1 cellular context compared by ENCODE assay signal in genomic region chr14:103628684-103629502, GRCh38.
TF ChIP-seq lines count a peak whose summit lies in the region.

KLC1 (plus strand) TSS chr14:103629211; CDS start chr14:103654565, 25,354 bp downstream.

TF ChIP-seq in PFSK-1, 5 proteins besides CTCF, POLR2A, EP300 and RAD21:
- TF ChIP-seq REST (IDR thresholded peaks at IDR 0.05; ENCODE audit: insufficient read depth in 1 of 2, low read depth in 2 of 2, low read length in 2 of 2), result no peak
- peak; percentile 60; the same call in 1 of the 2 replicates for TF ChIP-seq POLR2AphosphoS5 (IDR thresholded peaks at IDR 0.05; ENCODE audit: low read depth, low read length)
- peak; percentile 76; the same call in 1 of the 2 replicates for TF ChIP-seq TAF1 (IDR thresholded peaks at IDR 0.05; ENCODE audit: borderline replicate concordance, insufficient read depth, low read length)
- TF ChIP-seq SIN3A (IDR thresholded peaks at IDR 0.05; ENCODE audit: borderline replicate concordance, insufficient read depth, low read length), result no peak
- peak; percentile 8 for TF ChIP-seq FOXP2 (optimal IDR thresholded peaks at IDR 0.05; ENCODE audit: borderline replicate concordance, extremely low read depth, extremely low read length, insufficient read depth)
